ENCODE assay signal across 8 cellular contexts in genomic region chr9:119368681-119369581, GRCh38. TPM values are rescaled to one million over a fixed set of nuclear protein-coding genes. Genes with fewer than 3 reads are reported as not detected.
DNase-seq lines count a peak whose midpoint lies in the region; ATAC-seq and TF ChIP-seq lines count a peak whose summit lies in the region.

BRINP1 (minus strand) TSS chr9:119369435; CDS start chr9:119313355, 56,080 bp downstream.

- no peak within 1 kb of the TSS for H2BK120ac ChIP-seq in trophoblast cell (ENCODE audit: insufficient read depth, low read length, poor library complexity)

- CTCF ChIA-PET in HEK293 (lab: Yijun Ruan, JAX) = no interaction called here

- H3K4me1 ChIP-seq in HEK293 (ENCODE audit: control insufficient read depth, insufficient read depth, low read length) = no peaks in the 10 kb centered on the region
- H3K4me1 ChIP-seq in trophoblast cell (ENCODE audit: control insufficient read depth in 1 of 2, insufficient read depth in 2 of 2, low read length in 2 of 2) = peaks cover 7 to 8% of the 10 kb centered on the region in 2 experiments

- ATAC-seq in GM18517 (IDR thresholded peaks at IDR 0.05; ENCODE audit: unreplicated experiment) = no peak
- no peak for ATAC-seq in GM21390 (IDR thresholded peaks at IDR 0.05; ENCODE audit: unreplicated experiment)
- ATAC-seq in HG02571 (IDR thresholded peaks at IDR 0.05; ENCODE audit: unreplicated experiment) = no peak
- ATAC-seq in HG03139 (IDR thresholded peaks at IDR 0.05; ENCODE audit: unreplicated experiment) = no peak

- POLR2A ChIA-PET in HEK293 (lab: Yijun Ruan, JAX) = no interaction called here

- H3K4me3 ChIP-seq in HEK293 (ENCODE audit: low read depth, low read length) (peak within 1 kb of the TSS; percentile 23), trophoblast cell (ENCODE audit: low read depth, low read length) (peak within 1 kb of the TSS; percentile 72)

- no peak within 1 kb of the TSS for H2BK5ac ChIP-seq in trophoblast cell (ENCODE audit: low read depth, low read length, poor library complexity)

- no CpG with 5 or more reads among the region's 91 CpGs for WGBS in trophoblast cell (ENCODE audit: extremely low coverage, insufficient coverage, insufficient read length)

- no peaks in the 10 kb centered on the region for H3K36me3 ChIP-seq in HEK293 (ENCODE audit: control insufficient read depth in 2 of 2, insufficient read depth in 1 of 2, low read length in 2 of 2)
- H3K36me3 ChIP-seq in trophoblast cell (ENCODE audit: control insufficient read depth in 1 of 2, insufficient read depth in 2 of 2, low read length in 2 of 2) = no peaks in the 10 kb centered on the region

- peaks cover 23% of the 10 kb centered on the region for H3K27me3 ChIP-seq in trophoblast cell (ENCODE audit: insufficient read depth, low read length)

- H3K23ac ChIP-seq in trophoblast cell (ENCODE audit: low read length) = no peak within 1 kb of the TSS

- H3K9me3 ChIP-seq in HEK293 (ENCODE audit: control insufficient read depth, insufficient read depth, low read depth, low read length) = no peaks in the 10 kb centered on the region
- H3K9me3 ChIP-seq in trophoblast cell (ENCODE audit: insufficient read depth, low read depth, low read length) = peaks cover 2% of the 10 kb centered on the region

- no peak within 1 kb of the TSS for H4K91ac ChIP-seq in trophoblast cell (ENCODE audit: low read depth, low read length)

- no peak within 1 kb of the TSS for H3K4ac ChIP-seq in trophoblast cell (ENCODE audit: low read depth, low read length)

- H3K27ac ChIP-seq in HEK293 (ENCODE audit: extremely low read depth, low read depth, low read length) = no peak within 1 kb of the TSS
- H3K27ac ChIP-seq in trophoblast cell (ENCODE audit: low read depth, low read length) = no peak within 1 kb of the TSS

- DNase-seq in SK-N-DZ (ENCODE audit: low spot score) (peak; percentile 45), head of caudate nucleus (peak; percentile 20 to 92 (median 78)), trophoblast cell (no peak)

- peak within 1 kb of the TSS; percentile 50 for H2AFZ ChIP-seq in trophoblast cell (ENCODE audit: insufficient read depth, low read length, poor library complexity)

- H3K18ac ChIP-seq in trophoblast cell (ENCODE audit: low read length) = no peak within 1 kb of the TSS

- no peaks in the 10 kb centered on the region for H3K79me2 ChIP-seq in trophoblast cell (ENCODE audit: control insufficient read depth, insufficient read depth, low read length, poor library complexity)

- no peak within 1 kb of the TSS for H4K8ac ChIP-seq in trophoblast cell (ENCODE audit: low read depth, low read length)

- intact Hi-C loops in head of caudate nucleus (cut with DNase I) = loop anchor here (5.0 to 10.0 kb wide), 4 partner anchors 84 to 1584 kb away; no protein-coding TSS in a partner anchor

- no peak for TF ChIP-seq CTCF in HEK293 (tag by site-specific recombination; IDR thresholded peaks at IDR 0.05)

- no peak within 1 kb of the TSS for H3K9ac ChIP-seq in trophoblast cell (ENCODE audit: low read length)

- no peak within 1 kb of the TSS for H3K14ac ChIP-seq in trophoblast cell (ENCODE audit: low read length)

- no peaks in the 10 kb centered on the region for H3K79me1 ChIP-seq in trophoblast cell (ENCODE audit: low read length)

- H2BK12ac ChIP-seq in trophoblast cell (ENCODE audit: low read length) = no peak within 1 kb of the TSS

- H4K12ac ChIP-seq in trophoblast cell (ENCODE audit: low read depth, low read length) = no peak within 1 kb of the TSS

- H3K4me2 ChIP-seq in trophoblast cell (ENCODE audit: low read length) = peak within 1 kb of the TSS; percentile 91

- H2AK5ac ChIP-seq in trophoblast cell (ENCODE audit: low read length) = no peak within 1 kb of the TSS

TF ChIP-seq in HEK293, 187 proteins besides CTCF, POLR2A, EP300 and RAD21:
- TF ChIP-seq ZNF214 (tag by site-specific recombination; IDR thresholded peaks at IDR 0.05; ENCODE audit: borderline replicate concordance) (no peak), REPIN1 (tag by site-specific recombination; IDR thresholded peaks at IDR 0.05; ENCODE audit: low read depth) (no peak), ZSCAN30 (tag by site-specific recombination; IDR thresholded peaks at IDR 0.05) (no peak), ZNF677 (tag by site-specific recombination; IDR thresholded peaks at IDR 0.05) (no peak), ZNF560 (tag by site-specific recombination; IDR thresholded peaks at IDR 0.05; ENCODE audit: borderline replicate concordance) (no peak), SP2 (tag by site-specific recombination; IDR thresholded peaks at IDR 0.05) (no peak), MZF1 (tag by site-specific recombination; IDR thresholded peaks at IDR 0.05; ENCODE audit: borderline replicate concordance) (no peak), KLF1 (tag by site-specific recombination; IDR thresholded peaks at IDR 0.05) (no peak), ZNF10 (tag by site-specific recombination; IDR thresholded peaks at IDR 0.05) (no peak), ZNF544 (tag by site-specific recombination; IDR thresholded peaks at IDR 0.05) (no peak), SETDB1 (IDR thresholded peaks at IDR 0.05; ENCODE audit: insufficient read length, low read length) (no peak), SCRT1 (tag by site-specific recombination; IDR thresholded peaks at IDR 0.05; ENCODE audit: borderline replicate concordance) (no peak), ZNF621 (tag by site-specific recombination; IDR thresholded peaks at IDR 0.05) (no peak), ZNF514 (tag by site-specific recombination; IDR thresholded peaks at IDR 0.05) (no peak), ZNF549 (tag by site-specific recombination; IDR thresholded peaks at IDR 0.05) (no peak), ZFP41 (tag by site-specific recombination; IDR thresholded peaks at IDR 0.05; ENCODE audit: borderline replicate concordance) (no peak), ZNF121 (tag by site-specific recombination; IDR thresholded peaks at IDR 0.05) (no peak)
- TF ChIP-seq, protein P1, sequence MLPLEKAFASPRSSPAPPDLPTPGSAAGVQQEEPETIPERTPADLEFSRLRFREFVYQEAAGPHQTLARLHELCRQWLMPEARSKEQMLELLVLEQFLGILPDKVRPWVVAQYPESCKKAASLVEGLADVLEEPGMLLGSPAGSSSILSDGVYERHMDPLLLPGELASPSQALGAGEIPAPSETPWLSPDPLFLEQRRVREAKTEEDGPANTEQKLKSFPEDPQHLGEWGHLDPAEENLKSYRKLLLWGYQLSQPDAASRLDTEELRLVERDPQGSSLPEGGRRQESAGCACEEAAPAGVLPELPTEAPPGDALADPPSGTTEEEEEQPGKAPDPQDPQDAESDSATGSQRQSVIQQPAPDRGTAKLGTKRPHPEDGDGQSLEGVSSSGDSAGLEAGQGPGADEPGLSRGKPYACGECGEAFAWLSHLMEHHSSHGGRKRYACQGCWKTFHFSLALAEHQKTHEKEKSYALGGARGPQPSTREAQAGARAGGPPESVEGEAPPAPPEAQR (tag by site-specific recombination; IDR thresholded peaks at IDR 0.05) = no peak
- TF ChIP-seq, protein P2, sequence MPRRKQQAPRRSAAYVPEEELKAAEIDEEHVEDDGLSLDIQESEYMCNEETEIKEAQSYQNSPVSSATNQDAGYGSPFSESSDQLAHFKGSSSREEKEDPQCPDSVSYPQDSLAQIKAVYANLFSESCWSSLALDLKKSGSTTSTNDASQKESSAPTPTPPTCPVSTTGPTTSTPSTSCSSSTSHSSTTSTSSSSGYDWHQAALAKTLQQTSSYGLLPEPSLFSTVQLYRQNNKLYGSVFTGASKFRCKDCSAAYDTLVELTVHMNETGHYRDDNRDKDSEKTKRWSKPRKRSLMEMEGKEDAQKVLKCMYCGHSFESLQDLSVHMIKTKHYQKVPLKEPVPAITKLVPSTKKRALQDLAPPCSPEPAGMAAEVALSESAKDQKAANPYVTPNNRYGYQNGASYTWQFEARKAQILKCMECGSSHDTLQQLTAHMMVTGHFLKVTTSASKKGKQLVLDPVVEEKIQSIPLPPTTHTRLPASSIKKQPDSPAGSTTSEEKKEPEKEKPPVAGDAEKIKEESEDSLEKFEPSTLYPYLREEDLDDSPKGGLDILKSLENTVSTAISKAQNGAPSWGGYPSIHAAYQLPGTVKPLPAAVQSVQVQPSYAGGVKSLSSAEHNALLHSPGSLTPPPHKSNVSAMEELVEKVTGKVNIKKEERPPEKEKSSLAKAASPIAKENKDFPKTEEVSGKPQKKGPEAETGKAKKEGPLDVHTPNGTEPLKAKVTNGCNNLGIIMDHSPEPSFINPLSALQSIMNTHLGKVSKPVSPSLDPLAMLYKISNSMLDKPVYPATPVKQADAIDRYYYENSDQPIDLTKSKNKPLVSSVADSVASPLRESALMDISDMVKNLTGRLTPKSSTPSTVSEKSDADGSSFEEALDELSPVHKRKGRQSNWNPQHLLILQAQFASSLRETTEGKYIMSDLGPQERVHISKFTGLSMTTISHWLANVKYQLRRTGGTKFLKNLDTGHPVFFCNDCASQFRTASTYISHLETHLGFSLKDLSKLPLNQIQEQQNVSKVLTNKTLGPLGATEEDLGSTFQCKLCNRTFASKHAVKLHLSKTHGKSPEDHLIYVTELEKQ (tag by site-specific recombination; IDR thresholded peaks at IDR 0.05; ENCODE audit: borderline replicate concordance) = no peak
- TF ChIP-seq, protein P3, sequence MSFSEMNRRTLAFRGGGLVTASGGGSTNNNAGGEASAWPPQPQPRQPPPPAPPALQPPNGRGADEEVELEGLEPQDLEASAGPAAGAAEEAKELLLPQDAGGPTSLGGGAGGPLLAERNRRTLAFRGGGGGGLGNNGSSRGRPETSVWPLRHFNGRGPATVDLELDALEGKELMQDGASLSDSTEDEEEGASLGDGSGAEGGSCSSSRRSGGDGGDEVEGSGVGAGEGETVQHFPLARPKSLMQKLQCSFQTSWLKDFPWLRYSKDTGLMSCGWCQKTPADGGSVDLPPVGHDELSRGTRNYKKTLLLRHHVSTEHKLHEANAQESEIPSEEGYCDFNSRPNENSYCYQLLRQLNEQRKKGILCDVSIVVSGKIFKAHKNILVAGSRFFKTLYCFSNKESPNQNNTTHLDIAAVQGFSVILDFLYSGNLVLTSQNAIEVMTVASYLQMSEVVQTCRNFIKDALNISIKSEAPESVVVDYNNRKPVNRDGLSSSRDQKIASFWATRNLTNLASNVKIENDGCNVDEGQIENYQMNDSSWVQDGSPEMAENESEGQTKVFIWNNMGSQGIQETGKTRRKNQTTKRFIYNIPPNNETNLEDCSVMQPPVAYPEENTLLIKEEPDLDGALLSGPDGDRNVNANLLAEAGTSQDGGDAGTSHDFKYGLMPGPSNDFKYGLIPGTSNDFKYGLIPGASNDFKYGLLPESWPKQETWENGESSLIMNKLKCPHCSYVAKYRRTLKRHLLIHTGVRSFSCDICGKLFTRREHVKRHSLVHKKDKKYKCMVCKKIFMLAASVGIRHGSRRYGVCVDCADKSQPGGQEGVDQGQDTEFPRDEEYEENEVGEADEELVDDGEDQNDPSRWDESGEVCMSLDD (tag by site-specific recombination; IDR thresholded peaks at IDR 0.05) = no peak

RNA-seq across cellular contexts. Expression of gene BRINP1, which starts in this region (rescaled TPM):
- polyA plus RNA-seq in SK-N-DZ (2014; cell fraction: cytosol; rRNA removed) = 0.02 TPM in 1 of 2 replicates, not detected in the other
- not detected in 2 replicates for polyA plus RNA-seq in SK-N-DZ (2014; cell fraction: nucleus; rRNA removed)
- polyA plus RNA-seq in trophoblast cell (2013) = 0.21 and 0.26 TPM in 2 replicates

Comparison
In these comparisons a context has a peak if more than half of its experiments do, and no peak if none do; other contexts are left out.
1. DNase-seq: peak in SK-N-DZ (single experiment) and head of caudate nucleus (42 of 42); none in trophoblast cell (0 of 2).